Comparison of ENCODE assay signal across 8 cellular contexts in genomic region chr2:237201461-237202287, GRCh38.
DNase-seq lines count a peak whose midpoint lies in the region; ATAC-seq, FAIRE-seq and TF ChIP-seq lines count a peak whose summit lies in the region.

No MANE protein-coding gene starts in this region.

- H3K14ac ChIP-seq in H1 (ENCODE audit: insufficient read length) = no peak overlapping the region

- TF ChIP-seq EP300 in H1 (IDR thresholded peaks at IDR 0.05; ENCODE audit: borderline replicate concordance in 1 of 2, low read depth in 2 of 2, low read length in 2 of 2) (no peak), sigmoid colon (IDR thresholded peaks at IDR 0.05) (no peak)

- BruUV-seq in A673 (replicated peaks; lab: Mats Ljungman, UMichigan) = no TSS peak

- peak overlapping the region; percentile 99; the same call in 1 of the 2 replicates for H2BK12ac ChIP-seq in H1 (ENCODE audit: low read depth, low read length)

- H3K36me3 ChIP-seq in H1 (ENCODE audit: control insufficient read depth in 2 of 4, insufficient read depth in 4 of 4, low read length in 3 of 4) = no peaks in the 10 kb centered on the region
- no peaks in the 10 kb centered on the region for H3K36me3 ChIP-seq in sigmoid colon
- no peaks in the 10 kb centered on the region for H3K36me3 ChIP-seq in A673 (ENCODE audit: insufficient read depth, low read length, poor library complexity, severe bottlenecking)

- CTCF ChIA-PET in H1 (lab: Charles Lee; ENCODE audit: partially characterized antibody) = interaction anchor here (0.6 to 3.8 kb wide), 7 partner anchors 8 to 239 kb away, joined by 3 to 16 read pairs (median 4); no protein-coding TSS in a partner anchor
- CTCF ChIA-PET in A673 (lab: Charles Lee) = interaction anchor here (0.5 kb wide), 1 partner anchor 892 kb away, joined by 3 read pairs; no protein-coding TSS in a partner anchor

- peak overlapping the region; percentile 8 for H2BK120ac ChIP-seq in H1 (replicated peaks; ENCODE audit: low read depth, low read length)

- H4K20me1 ChIP-seq in H1 (replicated peaks in 1 of 2; ENCODE audit: control insufficient read depth in 1 of 2, insufficient read depth in 2 of 2, low read length in 2 of 2) = no peaks in the 10 kb centered on the region

- H3K23me2 ChIP-seq in H1 (ENCODE audit: low read depth, low read length) = no peaks in the 10 kb centered on the region

- no peak overlapping the region for H3K23ac ChIP-seq in H1 (ENCODE audit: insufficient read length)

- peak overlapping the region; percentile 94; the same call in 1 of the 2 replicates for H2BK20ac ChIP-seq in H1 (ENCODE audit: low read length)

- no peaks in the 10 kb centered on the region; a peak in 1 of 4 replicates for H3K9me3 ChIP-seq in H1 (ENCODE audit: insufficient read depth in 2 of 2, low read depth in 1 of 2, low read length in 1 of 2)
- H3K9me3 ChIP-seq in sigmoid colon = no peaks in the 10 kb centered on the region
- H3K9me3 ChIP-seq in A673 (ENCODE audit: low read depth, low read length, poor library complexity, severe bottlenecking) = no peaks in the 10 kb centered on the region

- no peak overlapping the region for H4K8ac ChIP-seq in H1 (ENCODE audit: extremely low read depth, insufficient read depth, low read length)

- FAIRE-seq in H1 (lab: Jason Lieb, UNC) = no peak

- no peak overlapping the region for H4K5ac ChIP-seq in H1 (ENCODE audit: insufficient read length, low read depth, low read length)

- WGBS in H1 (ENCODE audit: extremely low coverage in 1 of 2, insufficient coverage in 1 of 2, insufficient read length in 1 of 2, insufficient replicate concordance in 2 of 2, low coverage in 1 of 2, low lambda C conversion rate in 2 of 2, missing lambda C conversion rate in 1 of 2), 2 experiments = 80% methylated on average over 14 of the region's 14 CpGs; no CpG with 5 or more reads in 1 of the 2 experiments
- 56 to 65% methylated on average over 14 of the region's 14 CpGs for WGBS in sigmoid colon, 2 donors

- ATAC-seq in GM19455 (IDR thresholded peaks at IDR 0.05; ENCODE audit: unreplicated experiment) = peak; percentile 88
- ATAC-seq in foreskin keratinocyte = no peak

- H3K4me1 ChIP-seq in H1 (replicated peaks in 1 of 4; ENCODE audit: control insufficient read depth in 3 of 4, insufficient read depth in 4 of 4, low read length in 3 of 4) = peaks cover 6 to 26% (median 19%) of the 10 kb centered on the region in 4 experiments
- peaks cover 0 to 47% (median 41%) of the 10 kb centered on the region in 4 donors for H3K4me1 ChIP-seq in sigmoid colon
- H3K4me1 ChIP-seq in foreskin keratinocyte = no peaks in the 10 kb centered on the region
- peaks cover 25% of the 10 kb centered on the region for H3K4me1 ChIP-seq in A673 (ENCODE audit: insufficient read depth, low read length, poor library complexity, severe bottlenecking)

- H2AFZ ChIP-seq in H1 (ENCODE audit: low read length) = no peak overlapping the region

- peak overlapping the region; percentile 26 for H4K91ac ChIP-seq in H1 (replicated peaks; ENCODE audit: insufficient read length, low read length)

- TF ChIP-seq CTCF in H1 (IDR thresholded peaks at IDR 0.05; ENCODE audit: control extremely low read depth in 1 of 3, insufficient read depth in 1 of 3, low read depth in 1 of 3, low read length in 3 of 3) (no peak), sigmoid colon (IDR thresholded peaks at IDR 0.05) (no peak), foreskin keratinocyte (conservative IDR thresholded peaks at IDR 0.05) (no peak), A673 (conservative IDR thresholded peaks at IDR 0.05; ENCODE audit: low read depth, low read length) (no peak)

- H3K56ac ChIP-seq in H1 (replicated peaks; ENCODE audit: insufficient read length, low read depth, low read length) = no peak overlapping the region

- no peak overlapping the region for H2BK15ac ChIP-seq in H1 (ENCODE audit: low read length)

- peak overlapping the region; percentile 76; the same call in 1 of the 2 replicates for H2BK5ac ChIP-seq in H1 (ENCODE audit: low read depth, low read length)

- no peak overlapping the region for H3K4ac ChIP-seq in H1 (replicated peaks; ENCODE audit: insufficient read length, low read depth, low read length)

- H3K27ac ChIP-seq in H1 (ENCODE audit: low read depth, low read length) = no peak overlapping the region
- peak overlapping the region; percentile 12 to 30 (median 22) for H3K27ac ChIP-seq in sigmoid colon
- H3K27ac ChIP-seq in foreskin keratinocyte = no peak overlapping the region
- H3K27ac ChIP-seq in A673 (ENCODE audit: low read depth, low read length, poor library complexity, severe bottlenecking) = no peak overlapping the region

- DNase-seq in HS-27A (ENCODE audit: low read depth) = peak; percentile 71
- no peak for DNase-seq in H1 (ENCODE audit: low read depth in 1 of 2, low spot score in 2 of 2)
- peak; percentile 67 for DNase-seq in sigmoid colon
- no peak for DNase-seq in foreskin keratinocyte
- no peak for DNase-seq in A673 (ENCODE audit: low spot score)
- DNase-seq in NCI-H187 treated with DMSO at 0.1 percent for 48 hours (lab: John Stamatoyannopoulos, UW) = no peak
- no peak for DNase-seq in OCI-M2 (lab: John Stamatoyannopoulos, UW; ENCODE audit: unreplicated experiment)

- H3K79me1 ChIP-seq in H1 (ENCODE audit: low read depth, low read length) = no peaks in the 10 kb centered on the region

- intact Hi-C loops in sigmoid colon (cut with DNase I) (no loop called here), A673 (cut with micrococcal nuclease; ENCODE audit: unreplicated experiment) (no loop called here)

- TF ChIP-seq POLR2A in H1 (IDR thresholded peaks at IDR 0.05; ENCODE audit: control extremely low read depth in 1 of 2, low read depth in 2 of 2, low read length in 2 of 2) (no peak), sigmoid colon (IDR thresholded peaks at IDR 0.05) (no peak)

- no peak overlapping the region for H3K9ac ChIP-seq in H1 (replicated peaks in 1 of 4; ENCODE audit: extremely low read depth in 1 of 4, low read depth in 3 of 4, low read length in 3 of 4)

- peak overlapping the region; percentile 57; the same call in 1 of the 2 replicates for H2AK5ac ChIP-seq in H1 (ENCODE audit: low read depth, low read length)

- no peak overlapping the region for H3K4me2 ChIP-seq in H1 (ENCODE audit: insufficient read depth in 1 of 2, low read depth in 2 of 2, low read length in 2 of 2)

- H3K27me3 ChIP-seq in H1 (replicated peaks in 1 of 4; ENCODE audit: control insufficient read depth in 3 of 4, extremely low read depth in 1 of 4, insufficient read depth in 3 of 4, low read length in 3 of 4) (no peaks in the 10 kb centered on the region; a peak in 3 of 7 replicates), sigmoid colon (no peaks in the 10 kb centered on the region), foreskin keratinocyte (peaks cover 24% of the 10 kb centered on the region), A673 (replicated peaks; ENCODE audit: insufficient read depth, low read depth, low read length, poor library complexity) (no peaks in the 10 kb centered on the region)

- H3K18ac ChIP-seq in H1 (ENCODE audit: extremely low read depth, low read length) = peak overlapping the region; percentile 55; the same call in 1 of the 2 replicates

- TF ChIP-seq RAD21 in H1 (IDR thresholded peaks at IDR 0.05 in 1 of 2, conservative IDR thresholded peaks at IDR 0.05 in 1 of 2; ENCODE audit: low read depth in 2 of 2, low read length in 2 of 2) = no peak

- H3K79me2 ChIP-seq in H1 (ENCODE audit: control insufficient read depth in 1 of 2, insufficient read depth in 2 of 2, low read length in 2 of 2) = no peaks in the 10 kb centered on the region

- no peak overlapping the region for H3K4me3 ChIP-seq in H1 (ENCODE audit: extremely low read depth in 1 of 4, insufficient read depth in 2 of 4, low read depth in 3 of 4, low read length in 4 of 4)
- H3K4me3 ChIP-seq in sigmoid colon = no peak overlapping the region
- no peak overlapping the region for H3K4me3 ChIP-seq in A673 (ENCODE audit: low read depth, low read length, poor library complexity, severe bottlenecking)

- POLR2A ChIA-PET in H1 (lab: Charles Lee; ENCODE audit: partially characterized antibody) = interaction anchor here (0.7 kb wide), 1 partner anchor 181 kb away, joined by 4 read pairs; no protein-coding TSS in a partner anchor
- POLR2A ChIA-PET in A673 (lab: Charles Lee; ENCODE audit: low non-redundant PET) = no interaction called here

TF ChIP-seq in H1, 55 proteins besides CTCF, POLR2A, EP300 and RAD21:
- TF ChIP-seq RFX5 (IDR thresholded peaks at IDR 0.05; ENCODE audit: borderline replicate concordance, low read depth, low read length) = no peak

Comparison
In these comparisons a context has a peak if more than half of its experiments do, and no peak if none do; other contexts are left out.
1. DNase-seq: peak in HS-27A (single experiment) and sigmoid colon (single experiment); none in H1 (0 of 2), foreskin keratinocyte (0 of 2), A673 (single experiment), NCI-H187 treated with DMSO at 0.1 percent for 48 hours (single experiment) and OCI-M2 (single experiment).
2. H3K27ac ChIP-seq: peak in sigmoid colon (4 of 4); none in H1 (single experiment), foreskin keratinocyte (single experiment) and A673 (single experiment).